ENCODE assay signal across 14 cellular contexts in genomic region chr10:101493782-101494281, GRCh38.
"Had no signal": no experiment of that assay in that cellular context is flagged by ENCODE, and none has a peak within 500 bp of the region (broad histone marks: within the 10 kb centered on the region; RNA-seq: fewer than 3 reads in every experiment).

No MANE protein-coding gene starts in this region.

- H3K36me3 ChIP-seq: gastrocnemius medialis, neutrophil, stomach, thoracic aorta had no signal

- H3K27me3 ChIP-seq: gastrocnemius medialis, neutrophil, stomach had no signal

- H3K27ac ChIP-seq: gastrocnemius medialis, neutrophil, stomach, thoracic aorta had no signal

- FAIRE-seq: colon, endothelial cell of umbilical vein, TTC549, urothelium cell line had no signal

- H3K4me3 ChIP-seq: gastrocnemius medialis, lung, stomach, thoracic aorta had no signal

- ATAC-seq: gastrocnemius medialis had no signal

- H3K9me3 ChIP-seq: gastrocnemius medialis, neutrophil, stomach, thoracic aorta had no signal

- DNase-seq: activated CD4-positive, alpha-beta T cell treated with anti-CD3 and anti-CD28 coated beads, Interleukin-2, amount 50 U/mL, for 1 hour; activated naive CD4-positive, alpha-beta T cell treated with anti-CD3 and anti-CD28 coated beads, Interleukin-2, amount 10 ng/mL, durations not matched to agents 7 days and 5 days; activated T-cell treated with anti-CD3 and anti-CD28 coated beads for 4 hours; gastrocnemius medialis; naive B cell; stomach; T-helper 2 cell had no signal
